Comparison of ENCODE assay signal across 15 cellular contexts in genomic region chr20:49475979-49476378, GRCh38. TPM values are rescaled to one million over a fixed set of nuclear protein-coding genes. Genes with fewer than 3 reads are reported as not detected.
"Had no signal": no experiment of that assay in that cellular context is flagged by ENCODE, and none has a peak within 500 bp of the region (broad histone marks: within the 10 kb centered on the region; RNA-seq: fewer than 3 reads in every experiment).

No MANE protein-coding gene starts in this region.

- H3K4me1 Mint-ChIP-seq: mesothelial cell of epicardium had no signal

- H3K27ac ChIP-seq: epithelial cell of prostate, heart left ventricle, right atrium auricular region, VCaP had no signal

- ATAC-seq: heart left ventricle, left colon had no signal

- H3K9me3 Mint-ChIP-seq: mesothelial cell of epicardium; nephron progenitor cell; stimulated activated naive CD8-positive, alpha-beta T cell treated with anti-CD3 and anti-CD28 coated beads, Interleukin-15, Interleukin-2, amounts not matched to agents 100 ng/mL and 50 ng/mL, for 24 hours; type B pancreatic cell had no signal

- H3K27ac Mint-ChIP-seq: mesothelial cell of epicardium; nephron progenitor cell; progenitor cell of endocrine pancreas; stimulated activated naive CD8-positive, alpha-beta T cell treated with anti-CD3 and anti-CD28 coated beads, Interleukin-15, Interleukin-2, amounts not matched to agents 100 ng/mL and 50 ng/mL, for 24 hours; type B pancreatic cell had no signal

- H3K4me1 ChIP-seq: heart left ventricle, right atrium auricular region had no signal

- H3K36me3 ChIP-seq: heart left ventricle, right atrium auricular region had no signal

- DNase-seq: activated CD4-positive, alpha-beta T cell treated with anti-CD3 and anti-CD28 coated beads, Interleukin-2, amount 50 U/mL, for 48 hours; activated naive CD4-positive, alpha-beta T cell treated with anti-CD3 and anti-CD28 coated beads, Interleukin-2, amount 50 U/mL, for 16 hours; dermis blood vessel endothelial cell; heart left ventricle; left colon; nephron progenitor cell; occipital lobe had no signal

- H3K4me3 ChIP-seq: heart left ventricle, lung, right atrium auricular region had no signal

- H3K9me3 ChIP-seq: heart left ventricle had no signal

- H3K36me3 Mint-ChIP-seq: mesothelial cell of epicardium, type B pancreatic cell had no signal

- H3K27me3 ChIP-seq: right atrium auricular region had no signal

- H3K4me3 Mint-ChIP-seq: mesothelial cell of epicardium; nephron progenitor cell; stimulated activated naive CD8-positive, alpha-beta T cell treated with anti-CD3 and anti-CD28 coated beads, Interleukin-15, Interleukin-2, amounts not matched to agents 100 ng/mL and 50 ng/mL, for 24 hours; type B pancreatic cell had no signal

RNA-seq across cellular contexts. Expression of gene KCNB1, which starts 6.5 kb away (rescaled TPM):
- total RNA-seq: dermis blood vessel endothelial cell had no signal
